ENCODE assay signal across 2 cellular contexts in the genomic region with DNA sequence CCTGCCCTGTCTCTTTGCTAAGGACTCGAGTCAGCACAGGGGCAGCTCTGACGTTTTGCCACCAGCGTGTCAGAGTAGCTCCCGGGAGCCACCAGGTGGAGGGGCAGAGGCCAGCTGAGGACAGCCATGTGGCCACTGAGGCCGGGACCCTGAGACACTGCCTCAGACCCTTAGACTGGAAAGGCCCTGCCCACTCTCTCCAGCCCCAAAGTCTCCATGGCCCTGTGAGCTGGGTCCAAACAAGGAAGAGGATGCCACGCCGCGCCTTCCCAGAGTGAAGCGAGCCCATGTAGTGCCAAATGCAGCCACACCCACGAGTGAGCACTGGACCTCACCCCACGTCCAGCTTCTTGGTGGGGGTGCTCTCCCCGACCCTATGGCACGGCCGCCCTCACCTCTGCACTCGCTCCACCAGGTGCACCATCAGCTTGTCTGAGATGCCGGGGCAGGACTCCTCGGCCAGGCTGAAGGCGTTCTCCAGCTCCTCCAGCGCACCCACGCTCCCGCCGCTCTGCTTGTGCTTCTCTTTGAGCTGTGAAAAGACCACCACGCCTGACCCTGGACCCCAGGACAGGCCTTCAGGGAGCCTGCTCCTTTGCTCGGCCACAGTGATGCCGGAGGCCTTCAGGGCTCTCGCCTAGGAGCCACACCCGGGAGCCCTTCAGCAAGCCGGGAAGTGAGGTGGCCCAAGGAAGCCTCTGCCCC.
TF ChIP-seq lines count a peak whose summit lies in the region.

No MANE protein-coding gene starts in this region.

TF ChIP-seq in HepG2, 621 proteins besides CTCF, POLR2A, EP300 and RAD21:
- TF ChIP-seq MLLT10 (CRISPR knock-in tag; IDR thresholded peaks at IDR 0.05) (no peak), KDM5B (CRISPR knock-in tag; IDR thresholded peaks at IDR 0.05; ENCODE audit: borderline replicate concordance) (0 out of 2 replicates have a peak, but pooled peaks have one; percentile 3), POLR2G (IDR thresholded peaks at IDR 0.05; ENCODE audit: low read depth, low read length) (0 out of 2 replicates have a peak, but pooled peaks have one; percentile 2), AGO2 (optimal IDR thresholded peaks at IDR 0.05; ENCODE audit: low read depth, low read length) (peak; percentile 72), RBFOX2 (IDR thresholded peaks at IDR 0.05; ENCODE audit: low read depth, low read length) (peak; percentile 38)
- TF ChIP-seq, protein P1, sequence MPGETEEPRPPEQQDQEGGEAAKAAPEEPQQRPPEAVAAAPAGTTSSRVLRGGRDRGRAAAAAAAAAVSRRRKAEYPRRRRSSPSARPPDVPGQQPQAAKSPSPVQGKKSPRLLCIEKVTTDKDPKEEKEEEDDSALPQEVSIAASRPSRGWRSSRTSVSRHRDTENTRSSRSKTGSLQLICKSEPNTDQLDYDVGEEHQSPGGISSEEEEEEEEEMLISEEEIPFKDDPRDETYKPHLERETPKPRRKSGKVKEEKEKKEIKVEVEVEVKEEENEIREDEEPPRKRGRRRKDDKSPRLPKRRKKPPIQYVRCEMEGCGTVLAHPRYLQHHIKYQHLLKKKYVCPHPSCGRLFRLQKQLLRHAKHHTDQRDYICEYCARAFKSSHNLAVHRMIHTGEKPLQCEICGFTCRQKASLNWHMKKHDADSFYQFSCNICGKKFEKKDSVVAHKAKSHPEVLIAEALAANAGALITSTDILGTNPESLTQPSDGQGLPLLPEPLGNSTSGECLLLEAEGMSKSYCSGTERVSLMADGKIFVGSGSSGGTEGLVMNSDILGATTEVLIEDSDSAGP (CRISPR knock-in tag; IDR thresholded peaks at IDR 0.05; ENCODE audit: borderline replicate concordance), result 0 out of 2 replicates have a peak, but pooled peaks have one; percentile 1

TF ChIP-seq in endothelial cell of umbilical vein, 7 proteins besides CTCF, POLR2A, EP300 and RAD21:
- no peak for TF ChIP-seq MYC (IDR thresholded peaks at IDR 0.05; ENCODE audit: low read depth, low read length)
- peak; percentile 33 for TF ChIP-seq POLR2AphosphoS5 (IDR thresholded peaks at IDR 0.05; ENCODE audit: insufficient read depth, low read depth, low read length)
TF ChIP-seq in endothelial cell of umbilical vein: peak in this region for 1.
